Comparison of ENCODE assay signal across 8 cellular contexts in the genomic region with DNA sequence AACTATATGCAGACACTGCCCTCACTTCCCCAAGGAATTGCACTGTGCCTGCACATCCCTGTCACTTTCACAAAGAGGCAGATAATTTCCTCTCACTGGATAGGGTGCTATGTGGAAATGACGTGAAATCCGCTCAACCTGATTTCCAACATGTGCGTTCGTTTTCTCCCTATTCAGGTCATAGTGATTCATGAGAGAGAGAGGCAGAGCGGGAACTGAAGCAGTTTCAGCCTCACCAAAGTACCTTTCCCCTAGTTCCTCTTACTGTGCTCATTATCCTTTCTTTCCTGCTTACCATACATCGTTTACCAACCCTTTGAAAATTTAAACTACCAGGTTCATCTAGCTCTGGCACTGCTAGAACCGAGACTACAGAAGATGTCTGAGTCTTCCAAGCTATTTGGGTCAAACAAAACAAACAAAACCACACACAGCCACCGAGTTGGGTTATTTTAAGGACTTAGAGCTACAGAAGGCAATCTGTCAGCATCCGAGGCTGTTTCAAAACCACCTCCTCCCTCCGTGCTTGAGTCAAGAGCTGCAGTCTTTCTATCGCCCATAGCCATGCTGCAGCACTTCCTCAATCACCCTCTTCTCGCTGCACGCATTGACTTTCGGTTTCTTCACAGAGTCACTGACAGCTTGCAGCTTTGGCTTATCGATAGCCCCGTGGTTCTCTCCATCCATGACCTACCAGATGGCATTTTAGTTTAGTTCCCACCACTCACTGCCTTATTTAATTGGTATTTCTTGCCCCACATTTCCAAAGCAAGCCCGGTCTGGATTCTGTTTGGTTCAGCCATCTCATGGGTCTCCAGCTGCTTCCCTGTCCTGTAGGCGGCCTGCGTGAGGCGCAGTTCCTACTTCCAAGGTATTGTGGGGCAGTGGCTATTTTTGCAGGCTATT.
DNase-seq lines count a peak whose midpoint lies in the region; ATAC-seq and TF ChIP-seq lines count a peak whose summit lies in the region.

No MANE protein-coding gene starts in this region.

- TF ChIP-seq CTCF in HL-60 (IDR thresholded peaks at IDR 0.05; ENCODE audit: insufficient read depth, low read length): peak; percentile 51

- no peaks in the 10 kb centered on the region for H3K27me3 ChIP-seq in HL-60 (ENCODE audit: insufficient read depth, poor library complexity, severe bottlenecking)

- peak; percentile 99 for ATAC-seq in GM19468 (IDR thresholded peaks at IDR 0.05; ENCODE audit: extremely low read depth, unreplicated experiment)

- peak; percentile 50 for DNase-seq in COLO829 (ENCODE audit: low spot score)
- DNase-seq in HL-60 (ENCODE audit: low read depth in 1 of 2, low spot score in 1 of 2): peak; percentile 66 to 95
- peak; percentile 82 to 88 for DNase-seq in SHP77 (lab: John Stamatoyannopoulos, UW)
- peak; percentile 45 for DNase-seq in activated gamma-delta T cell treated with anti-CD3 and anti-CD28 coated beads, Interleukin-2, amount 50 U/mL, for 16 hours (ENCODE audit: low read depth)
- DNase-seq in hippocampal formation (lab: John Stamatoyannopoulos, UW): peak; percentile 57 to 68
- DNase-seq in stimulated activated CD4-positive, alpha-beta T cell treated with anti-CD3 and anti-CD28 coated beads, TNF-alpha, amount 100 ng/mL, for 24 hours (ENCODE audit: low read depth in 3 of 3): peak; percentile 31 to 39 (median 31)
- DNase-seq in dermis blood vessel endothelial cell: no peak

- peak overlapping the region; percentile 91 for H3K27ac ChIP-seq in HL-60 (replicated peaks)

- H3K4me3 ChIP-seq in HL-60 (replicated peaks; ENCODE audit: insufficient read depth, low read length): peak overlapping the region; percentile 51
